Comparison of ENCODE assay signal across 26 cellular contexts in the genomic region with DNA sequence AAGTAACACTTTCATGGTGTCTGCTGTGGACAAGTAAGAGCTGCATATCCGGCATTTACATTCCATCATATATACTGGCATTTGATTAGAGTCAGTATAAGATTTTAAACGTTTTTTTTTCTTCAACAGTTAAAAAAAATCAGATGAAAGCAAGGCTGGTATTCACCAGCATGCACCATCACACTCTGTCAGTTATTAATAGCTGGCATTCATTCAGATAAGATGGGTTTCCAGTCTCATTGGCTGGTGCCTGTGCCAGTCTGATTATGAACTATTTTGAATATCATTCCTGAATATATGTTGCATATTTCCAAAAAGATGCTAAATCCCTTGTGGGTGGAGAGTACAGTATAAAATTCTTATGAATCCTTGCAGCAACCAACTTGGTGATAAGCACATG.
"Had no signal": no experiment of that assay in that cellular context is flagged by ENCODE, and none has a peak within 500 bp of the region (broad histone marks: within the 10 kb centered on the region; RNA-seq: fewer than 3 reads in every experiment).

No MANE protein-coding gene starts in this region.

- H3K4me3 Mint-ChIP-seq: immature natural killer cell; mesothelial cell of epicardium; naive B cell; natural killer cell; nephron progenitor cell; stimulated activated memory B cell treated with anti-CD40 and anti-IgM and Interleukin-4, amounts not matched to agents 10 μg/mL and 1 μg/mL and 100 μg/mL, for 72 hours; stimulated activated naive CD8-positive, alpha-beta T cell treated with anti-CD3 and anti-CD28 coated beads, Interleukin-15, amount 100 ng/mL, for 72 hours; type B pancreatic cell had no signal

- H3K4me2 ChIP-seq: smooth muscle cell had no signal

- H3K36me3 Mint-ChIP-seq: immature natural killer cell; mesothelial cell of epicardium; naive B cell; natural killer cell; stimulated activated memory B cell treated with anti-CD40 and anti-IgM and Interleukin-4, amounts not matched to agents 10 μg/mL and 1 μg/mL and 100 μg/mL, for 72 hours; type B pancreatic cell had no signal

- H3K9ac ChIP-seq: parathyroid adenoma had no signal

- H3K9me3 Mint-ChIP-seq: mesothelial cell of epicardium; nephron progenitor cell; stimulated activated memory B cell treated with anti-CD40 and anti-IgM and Interleukin-4, amounts not matched to agents 10 μg/mL and 1 μg/mL and 100 μg/mL, for 72 hours; stimulated activated naive CD8-positive, alpha-beta T cell treated with anti-CD3 and anti-CD28 coated beads, Interleukin-15, amount 100 ng/mL, for 72 hours; type B pancreatic cell had no signal

- H3K27ac Mint-ChIP-seq: immature natural killer cell; mesothelial cell of epicardium; naive B cell; natural killer cell; nephron progenitor cell; stimulated activated memory B cell treated with anti-CD40 and anti-IgM and Interleukin-4, amounts not matched to agents 10 μg/mL and 1 μg/mL and 100 μg/mL, for 72 hours; stimulated activated naive CD8-positive, alpha-beta T cell treated with anti-CD3 and anti-CD28 coated beads, Interleukin-15, amount 100 ng/mL, for 72 hours; type B pancreatic cell had no signal

- H3K27ac ChIP-seq: left lung, parathyroid adenoma, psoas muscle, right lobe of liver, tibial nerve, uterus had no signal

- H3K9me3 ChIP-seq: left lung, psoas muscle, right lobe of liver, tibial nerve, uterus had no signal

- DNase-seq: hypothalamus; immature natural killer cell; left colon; mesendoderm; naive B cell; natural killer cell; nephron progenitor cell; nucleus accumbens; psoas muscle; right lobe of liver; stimulated activated CD4-positive, alpha-beta T cell treated with anti-CD3 and anti-CD28 coated beads, Interleukin-1b, Interleukin-23, amount 100 ng/mL, for 48 hours; stimulated activated CD4-positive, alpha-beta T cell treated with anti-CD3 and anti-CD28 coated beads, Interleukin-2, amount 100 ng/mL, for 48 hours; stimulated activated CD4-positive, alpha-beta T cell treated with anti-CD3 and anti-CD28 coated beads, Interleukin-4, amount 100 ng/mL, for 4 hours; stimulated activated CD8-positive, alpha-beta memory T cell treated with anti-CD3 and anti-CD28 coated beads, Interleukin-4, amount 100 ng/mL, for 48 hours; stimulated activated naive CD4-positive, alpha-beta T cell treated with Interleukin-2 at 50 U/mL for 16 hours; stimulated activated naive CD8-positive, alpha-beta T cell treated with anti-CD3 and anti-CD28 coated beads, Interleukin-15, amount 100 ng/mL, for 72 hours; substantia nigra; uterus had no signal

- ATAC-seq: left colon; natural killer cell; psoas muscle; right lobe of liver; stimulated activated memory B cell treated with anti-CD40 and anti-IgM and Interleukin-4, amounts not matched to agents 10 μg/mL and 1 μg/mL and 100 μg/mL, for 72 hours; stimulated activated naive CD8-positive, alpha-beta T cell treated with anti-CD3 and anti-CD28 coated beads, Interleukin-15, amount 100 ng/mL, for 72 hours had no signal

- H3K36me3 ChIP-seq: left lung, right lobe of liver, tibial nerve, uterus had no signal

- H3K4me1 ChIP-seq: left lung, parathyroid adenoma, psoas muscle, right lobe of liver, tibial nerve, uterus had no signal

- H2AFZ ChIP-seq: parathyroid adenoma had no signal

- H3K4me3 ChIP-seq: left lung, lung, psoas muscle, right lobe of liver, smooth muscle cell, tibial nerve, uterus had no signal

- H3K27me3 ChIP-seq: left lung, right lobe of liver, tibial nerve, uterus had no signal

- H3K4me1 Mint-ChIP-seq: immature natural killer cell; mesothelial cell of epicardium; naive B cell; natural killer cell; stimulated activated memory B cell treated with anti-CD40 and anti-IgM and Interleukin-4, amounts not matched to agents 10 μg/mL and 1 μg/mL and 100 μg/mL, for 72 hours; stimulated activated naive CD8-positive, alpha-beta T cell treated with anti-CD3 and anti-CD28 coated beads, Interleukin-15, amount 100 ng/mL, for 72 hours had no signal
